ENCODE assay signal across 1 cellular context in genomic region chr9:84125046-84125445, GRCh38.
TF ChIP-seq lines count a peak whose summit lies in the region.

No MANE protein-coding gene starts in this region.

TF ChIP-seq in H1, 55 proteins besides CTCF, POLR2A, EP300 and RAD21:
- no peak for TF ChIP-seq SP2 (IDR thresholded peaks at IDR 0.05; ENCODE audit: low read length)
- no peak for TF ChIP-seq ATF3 (IDR thresholded peaks at IDR 0.05; ENCODE audit: insufficient read depth, low read depth, low read length)
- no peak for TF ChIP-seq GABPA (IDR thresholded peaks at IDR 0.05; ENCODE audit: borderline replicate concordance, insufficient read depth, low read length)
- no peak for TF ChIP-seq BRCA1 (IDR thresholded peaks at IDR 0.05; ENCODE audit: low read depth, low read length)
- no peak for TF ChIP-seq TCF12 (IDR thresholded peaks at IDR 0.05; ENCODE audit: low read depth, low read length)
- no peak for TF ChIP-seq TBP (IDR thresholded peaks at IDR 0.05; ENCODE audit: low read depth, low read length)
- TF ChIP-seq CREB1 (IDR thresholded peaks at IDR 0.05): no peak
